8 cellular contexts compared by ENCODE assay signal in genomic region chr10:17607603-17608332, GRCh38. TPM values are rescaled to one million over a fixed set of nuclear protein-coding genes. Genes with fewer than 3 reads are reported as not detected.
DNase-seq lines count a peak whose midpoint lies in the region; ATAC-seq and TF ChIP-seq lines count a peak whose summit lies in the region.

No MANE protein-coding gene starts in this region.

- H3K27me3 ChIP-seq in sigmoid colon = no peaks in the 10 kb centered on the region

- no peak for TF ChIP-seq POLR2A in sigmoid colon (IDR thresholded peaks at IDR 0.05)

- H3K36me3 Mint-ChIP-seq in activated T-helper 17 cell treated with anti-CD3 and anti-CD28 coated beads, Interleukin-2, amount 50 U/mL, for 72 hours (ENCODE audit: low read depth) = no peaks in the 10 kb centered on the region

- WGBS in sigmoid colon, 2 donors = 55 to 61% methylated on average over 9 of the region's 9 CpGs

- H3K9me3 Mint-ChIP-seq in activated T-helper 17 cell treated with anti-CD3 and anti-CD28 coated beads, Interleukin-2, amount 50 U/mL, for 72 hours = no peaks in the 10 kb centered on the region

- no peaks in the 10 kb centered on the region for H3K27me3 Mint-ChIP-seq in activated T-helper 17 cell treated with anti-CD3 and anti-CD28 coated beads, Interleukin-2, amount 50 U/mL, for 72 hours

- intact Hi-C loops in left cardiac atrium (cut with DNase I) = loop anchor here in 1 of 2 donors (2.0 to 10.0 kb wide), 3 partner anchors 135 to 627 kb away; no protein-coding TSS in a partner anchor
- intact Hi-C loops in sigmoid colon (cut with DNase I) = loop anchor here (1.0 to 5.0 kb wide), 3 partner anchors 35 to 610 kb away; partner anchors contain the start of gene STAM

- H3K27ac Mint-ChIP-seq in activated T-helper 17 cell treated with anti-CD3 and anti-CD28 coated beads, Interleukin-2, amount 50 U/mL, for 72 hours = no peak overlapping the region

- DNase-seq in AG08396 (ENCODE audit: low spot score) (peak; percentile 50), GDM1 (lab: John Stamatoyannopoulos, UW) (peak; percentile 42), NCI-H1092 treated with DMSO at 0.1 percent for 48 hours (lab: John Stamatoyannopoulos, UW) (peak; percentile 34), left cardiac atrium (no peak), sigmoid colon (no peak), mesenteric fat pad (ENCODE audit: low spot score) (no peak)

- H3K27ac ChIP-seq in HEK293 (ENCODE audit: extremely low read depth, low read depth, low read length) (no peak overlapping the region), sigmoid colon (peak overlapping the region in 2 of 4 donors; percentile 24 to 27)

- POLR2A ChIA-PET in HEK293 (lab: Yijun Ruan, JAX) = no interaction called here

- CTCF ChIA-PET in HEK293 (lab: Yijun Ruan, JAX) = interaction anchor here (0.6 to 1.2 kb wide), 8 partner anchors 17 to 497 kb away, joined by 3 to 7 read pairs (median 4); no protein-coding TSS in a partner anchor

- H3K4me1 Mint-ChIP-seq in activated T-helper 17 cell treated with anti-CD3 and anti-CD28 coated beads, Interleukin-2, amount 50 U/mL, for 72 hours = peaks cover 4% of the 10 kb centered on the region

- H3K9me3 ChIP-seq in HEK293 (ENCODE audit: control insufficient read depth, insufficient read depth, low read depth, low read length) = no peaks in the 10 kb centered on the region
- no peaks in the 10 kb centered on the region for H3K9me3 ChIP-seq in sigmoid colon

- no peak for TF ChIP-seq EP300 in sigmoid colon (IDR thresholded peaks at IDR 0.05)

- no peak overlapping the region for H3K4me3 Mint-ChIP-seq in activated T-helper 17 cell treated with anti-CD3 and anti-CD28 coated beads, Interleukin-2, amount 50 U/mL, for 72 hours

- no peaks in the 10 kb centered on the region for H3K4me1 ChIP-seq in HEK293 (ENCODE audit: control insufficient read depth, insufficient read depth, low read length)
- H3K4me1 ChIP-seq in sigmoid colon = peaks cover 0 to 15% (median 9%) of the 10 kb centered on the region in 4 donors

- peak; percentile 60 for ATAC-seq in activated T-helper 17 cell treated with anti-CD3 and anti-CD28 coated beads, Interleukin-2, amount 50 U/mL, for 72 hours (replicated peaks)
- peak; percentile 77 to 85 for ATAC-seq in left cardiac atrium

- H3K4me3 ChIP-seq in HEK293 (ENCODE audit: low read depth, low read length) (no peak overlapping the region), sigmoid colon (no peak overlapping the region)

- H3K36me3 ChIP-seq in HEK293 (ENCODE audit: control insufficient read depth in 2 of 2, insufficient read depth in 1 of 2, low read length in 2 of 2) = no peaks in the 10 kb centered on the region; a peak in 1 of 3 replicates
- H3K36me3 ChIP-seq in sigmoid colon = peaks cover 0 to 11% (median 4%) of the 10 kb centered on the region in 4 donors

- TF ChIP-seq CTCF in HEK293 (tag by site-specific recombination; IDR thresholded peaks at IDR 0.05) = peak; percentile 52; the same call in 1 of the 2 replicates
- peak; percentile 72 to 87 (median 78) for TF ChIP-seq CTCF in sigmoid colon (IDR thresholded peaks at IDR 0.05)

TF ChIP-seq in HEK293, 187 proteins besides CTCF, POLR2A, EP300 and RAD21:
- TF ChIP-seq ZNF654 (tag by site-specific recombination; IDR thresholded peaks at IDR 0.05; ENCODE audit: low read depth) (peak; percentile 92), ZBTB17 (tag by site-specific recombination; IDR thresholded peaks at IDR 0.05) (peak; percentile 31; the same call in 1 of the 2 replicates), ZNF2 (tag by site-specific recombination; IDR thresholded peaks at IDR 0.05) (0 out of 2 replicates have a peak, but pooled peaks have one; percentile 26), ZNF660 (tag by site-specific recombination; IDR thresholded peaks at IDR 0.05) (0 out of 2 replicates have a peak, but pooled peaks have one; percentile 44), ZNF501 (tag by site-specific recombination; IDR thresholded peaks at IDR 0.05) (0 out of 2 replicates have a peak, but pooled peaks have one; percentile 45), ZFP37 (tag by site-specific recombination; IDR thresholded peaks at IDR 0.05) (no peak), ZNF555 (tag by site-specific recombination; conservative IDR thresholded peaks at IDR 0.05) (no peak), ZSCAN30 (tag by site-specific recombination; IDR thresholded peaks at IDR 0.05) (peak; percentile 22; the same call in 1 of the 2 replicates), PRDM4 (tag by site-specific recombination; IDR thresholded peaks at IDR 0.05) (peak; percentile 94)

RNA-seq across cellular contexts. Expression of gene HACD1, which starts 9.4 kb away (rescaled TPM):
- total RNA-seq in activated T-helper 17 cell treated with anti-CD3 and anti-CD28 coated beads, Interleukin-2, amount 50 U/mL, for 72 hours = 1 to 10 TPM; 1.6 to 3.5 TPM
- total RNA-seq in left cardiac atrium (100 to 1,000 TPM; 104 to 151 TPM), sigmoid colon (10 to 100 TPM; 45.1 to 85.3 (median 79.0) TPM), mesenteric fat pad (18.0 TPM)
- polyA plus RNA-seq in sigmoid colon = 1 to 10 TPM in 2 of 3 donors, not detected in 1; 3.0 to 3.2 TPM

RNA-seq across cellular contexts. Expression of gene STAM, which starts 36.2 kb away (rescaled TPM):
- 10 to 100 TPM; 27.0 to 35.4 TPM for total RNA-seq in activated T-helper 17 cell treated with anti-CD3 and anti-CD28 coated beads, Interleukin-2, amount 50 U/mL, for 72 hours
- total RNA-seq in left cardiac atrium = 10 to 100 TPM; 17.3 to 27.5 TPM
- total RNA-seq in sigmoid colon = 10 to 100 TPM; 13.7 to 19.3 (median 16.8) TPM
- 1 to 10 TPM; 5.4 to 8.9 (median 8.6) TPM for polyA plus RNA-seq in sigmoid colon
- total RNA-seq in mesenteric fat pad = 26.5 TPM

Comparison
In these comparisons a context has a peak if more than half of its experiments do, and no peak if none do; other contexts are left out.
1. DNase-seq: peak in AG08396 (single experiment), GDM1 (single experiment) and NCI-H1092 treated with DMSO at 0.1 percent for 48 hours (single experiment); none in left cardiac atrium (single experiment), sigmoid colon (single experiment) and mesenteric fat pad (single experiment).